In genomic region chr11:32109596-32109995, GRCh38 we compare ENCODE assay signal across 22 cellular contexts.
"Had no signal": no experiment of that assay in that cellular context is flagged by ENCODE, and none has a peak within 500 bp of the region (broad histone marks: within the 10 kb centered on the region; RNA-seq: fewer than 3 reads in every experiment).

No MANE protein-coding gene starts in this region.

- H3K9me3 ChIP-seq: pancreas, prostate gland, suprapubic skin, tibial artery, upper lobe of right lung had no signal

- H3K4me1 ChIP-seq: pancreas, prostate gland, suprapubic skin, tibial artery, upper lobe of right lung had no signal

- H3K27ac ChIP-seq: pancreas, prostate gland, suprapubic skin, tibial artery, upper lobe of right lung had no signal

- FAIRE-seq: keratinocyte, pancreas had no signal

- H3K36me3 ChIP-seq: pancreas, prostate gland had no signal

- ATAC-seq: activated CD8-positive, alpha-beta T cell treated with anti-CD3 and anti-CD28 coated beads for 36 hours; effector memory CD8-positive, alpha-beta T cell; left cardiac atrium; pancreas; upper lobe of right lung had no signal

- H3K4me3 ChIP-seq: pancreas, prostate gland, suprapubic skin, tibial artery, upper lobe of right lung had no signal

- H3K27me3 ChIP-seq: pancreas, suprapubic skin, tibial artery, upper lobe of right lung had no signal

- DNase-seq: activated B cell treated with CpG ODN at 0.5 μM for 24 hours; activated CD4-positive, alpha-beta T cell treated with anti-CD3 and anti-CD28 coated beads, Interleukin-2, amount 50 U/mL, for 1 hour; activated CD8-positive, alpha-beta T cell treated with anti-CD3 and anti-CD28 coated beads for 36 hours; activated T-cell treated with anti-CD3 and anti-CD28 coated beads, Interleukin-2, amount 50 U/mL, for 48 hours; anterior cingulate cortex; cortex of kidney; effector memory CD8-positive, alpha-beta T cell; erythroblast; head of caudate nucleus; hippocampal formation; left cardiac atrium; naive B cell; nephron progenitor cell; pancreas; stimulated activated CD4-positive, alpha-beta T cell treated with anti-CD3 and anti-CD28 coated beads, Interleukin-15, amount 100 ng/mL, for 24 hours; stimulated activated naive CD4-positive, alpha-beta T cell; T-helper 2 cell; tibial artery; upper lobe of right lung had no signal
